1 cellular context compared by ENCODE assay signal in genomic region chr15:80940851-80941250, GRCh38.
TF ChIP-seq lines count a peak whose summit lies in the region.

No MANE protein-coding gene starts in this region.

TF ChIP-seq in IMR-90, 13 proteins besides CTCF, POLR2A, EP300 and RAD21 (continued from another document):
- no peak for TF ChIP-seq RFX5 (IDR thresholded peaks at IDR 0.05; ENCODE audit: low read depth, low read length)
- no peak for TF ChIP-seq MAZ (IDR thresholded peaks at IDR 0.05; ENCODE audit: borderline replicate concordance, low read depth, low read length)
